ENCODE assay signal across 28 cellular contexts in genomic region chr3:61690016-61690415, GRCh38.
"Had no signal": no experiment of that assay in that cellular context is flagged by ENCODE, and none has a peak within 500 bp of the region (broad histone marks: within the 10 kb centered on the region; RNA-seq: fewer than 3 reads in every experiment).

No MANE protein-coding gene starts in this region.

- H3K9me3 ChIP-seq: left lung, mucosa of descending colon, ovary, prostate gland, suprapubic skin, thoracic aorta, tibial artery, upper lobe of right lung had no signal

- H3K27ac ChIP-seq: left lung, ovary, prostate gland, skin epidermis, suprapubic skin, thoracic aorta, tibial artery, upper lobe of right lung had no signal

- ATAC-seq: left colon; left lung; mucosa of descending colon; naive thymus-derived CD4-positive, alpha-beta T cell; natural killer cell treated with Interleukin-12 subunit alpha and Interleukin-12 subunit beta and Interleukin-15 and Interleukin-18, amount 100 ng/mL, for 72 hours; right cardiac atrium; sciatic nerve; stimulated activated naive B cell treated with anti-CD40 and anti-IgM and Interleukin-4, amounts not matched to agents 10 μg/mL and 1 μg/mL and 100 μg/mL, for 72 hours; upper lobe of right lung had no signal

- H3K4me1 Mint-ChIP-seq: immature natural killer cell; naive thymus-derived CD4-positive, alpha-beta T cell; stimulated activated naive B cell treated with anti-CD40 and anti-IgM and Interleukin-4, amounts not matched to agents 10 μg/mL and 1 μg/mL and 100 μg/mL, for 72 hours had no signal

- H3K36me3 ChIP-seq: left lung, ovary, prostate gland, suprapubic skin, thoracic aorta, tibial artery, upper lobe of right lung had no signal

- DNase-seq: hypothalamus; immature natural killer cell; kidney; left colon; left lung; midbrain; mucosa of descending colon; naive thymus-derived CD4-positive, alpha-beta T cell; ovary; posterior cingulate gyrus; retina; right cardiac atrium; stimulated activated CD4-positive, alpha-beta T cell treated with anti-CD3 and anti-CD28 coated beads, Interleukin-12 subunit alpha, Interleukin-12 subunit beta, amount 100 ng/mL, for 4 hours; stimulated activated CD4-positive, alpha-beta T cell treated with anti-CD3 and anti-CD28 coated beads, Interleukin-15, amount 100 ng/mL, for 24 hours; stimulated activated CD4-positive, alpha-beta T cell treated with anti-CD3 and anti-CD28 coated beads, Interleukin-2, amount 100 ng/mL, for 24 hours; stimulated activated CD4-positive, alpha-beta T cell treated with anti-CD3 and anti-CD28 coated beads, Interleukin-4, amount 100 ng/mL, for 1 hour; stimulated activated naive B cell treated with anti-CD40 and anti-IgM and Interleukin-4, amounts not matched to agents 10 μg/mL and 1 μg/mL and 100 μg/mL, for 72 hours; tibial artery; trophoblast cell; upper lobe of right lung had no signal

- H3K4me3 Mint-ChIP-seq: immature natural killer cell; naive thymus-derived CD4-positive, alpha-beta T cell; natural killer cell treated with Interleukin-12 subunit alpha and Interleukin-12 subunit beta and Interleukin-15 and Interleukin-18, amount 100 ng/mL, for 72 hours; stimulated activated naive B cell treated with anti-CD40 and anti-IgM and Interleukin-4, amounts not matched to agents 10 μg/mL and 1 μg/mL and 100 μg/mL, for 72 hours; stimulated activated naive CD8-positive, alpha-beta T cell treated with anti-CD3 and anti-CD28 coated beads, Interleukin-15, Interleukin-2, amounts not matched to agents 100 ng/mL and 50 ng/mL, for 24 hours had no signal

- H3K36me3 Mint-ChIP-seq: immature natural killer cell; naive thymus-derived CD4-positive, alpha-beta T cell; natural killer cell treated with Interleukin-12 subunit alpha and Interleukin-12 subunit beta and Interleukin-15 and Interleukin-18, amount 100 ng/mL, for 72 hours; stimulated activated naive B cell treated with anti-CD40 and anti-IgM and Interleukin-4, amounts not matched to agents 10 μg/mL and 1 μg/mL and 100 μg/mL, for 72 hours had no signal

- H3K27me3 ChIP-seq: left lung, ovary, suprapubic skin, tibial artery, upper lobe of right lung had no signal

- H3K27me3 Mint-ChIP-seq: stimulated activated naive B cell treated with anti-CD40 and anti-IgM and Interleukin-4, amounts not matched to agents 10 μg/mL and 1 μg/mL and 100 μg/mL, for 72 hours; stimulated activated naive CD8-positive, alpha-beta T cell treated with anti-CD3 and anti-CD28 coated beads, Interleukin-15, Interleukin-2, amounts not matched to agents 100 ng/mL and 50 ng/mL, for 24 hours had no signal

- H3K4me1 ChIP-seq: prostate gland, upper lobe of right lung had no signal

- H3K27ac Mint-ChIP-seq: immature natural killer cell; naive thymus-derived CD4-positive, alpha-beta T cell; natural killer cell treated with Interleukin-12 subunit alpha and Interleukin-12 subunit beta and Interleukin-15 and Interleukin-18, amount 100 ng/mL, for 72 hours; stimulated activated naive B cell treated with anti-CD40 and anti-IgM and Interleukin-4, amounts not matched to agents 10 μg/mL and 1 μg/mL and 100 μg/mL, for 72 hours; stimulated activated naive CD8-positive, alpha-beta T cell treated with anti-CD3 and anti-CD28 coated beads, Interleukin-15, Interleukin-2, amounts not matched to agents 100 ng/mL and 50 ng/mL, for 24 hours had no signal

- H3K4me3 ChIP-seq: left lung, lung, mucosa of descending colon, ovary, prostate gland, skin epidermis, suprapubic skin, thoracic aorta, tibial artery, upper lobe of right lung had no signal

- H3K9me3 Mint-ChIP-seq: stimulated activated naive CD8-positive, alpha-beta T cell treated with anti-CD3 and anti-CD28 coated beads, Interleukin-15, Interleukin-2, amounts not matched to agents 100 ng/mL and 50 ng/mL, for 24 hours had no signal
